ENCODE assay signal across 1 cellular context in genomic region chr1:238063454-238063853, GRCh38.
TF ChIP-seq lines count a peak whose summit lies in the region.

No MANE protein-coding gene starts in this region.

TF ChIP-seq in GM12878, 131 proteins besides CTCF, POLR2A, EP300 and RAD21 (continued from another document):
- TF ChIP-seq GABPA (IDR thresholded peaks at IDR 0.05; ENCODE audit: low read depth) (no peak), EED (IDR thresholded peaks at IDR 0.05; ENCODE audit: low read depth) (0 out of 2 replicates have a peak, but pooled peaks have one; percentile 29)
